Comparison of ENCODE assay signal across 20 cellular contexts in the genomic region with DNA sequence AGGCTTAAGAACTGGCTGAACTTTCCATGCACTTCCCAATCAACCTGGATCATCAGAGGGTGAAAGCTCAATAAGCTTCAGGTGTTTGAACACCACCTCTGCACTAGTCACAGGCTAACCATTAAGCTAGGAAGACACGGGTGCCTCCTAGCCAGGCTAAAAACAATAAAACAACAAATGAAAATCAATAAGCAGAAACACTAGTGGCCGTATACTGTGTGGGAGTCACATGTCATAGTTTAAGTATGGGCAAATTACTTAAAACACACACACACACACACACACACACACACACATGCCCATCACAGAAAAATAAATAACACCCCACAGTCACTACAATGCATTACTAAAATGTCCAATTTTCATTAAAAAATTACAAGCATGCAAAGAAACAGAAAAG.
"Had no signal": no experiment of that assay in that cellular context is flagged by ENCODE, and none has a peak within 500 bp of the region (broad histone marks: within the 10 kb centered on the region; RNA-seq: fewer than 3 reads in every experiment).

No MANE protein-coding gene starts in this region.

- H3K4me1 Mint-ChIP-seq: activated CD4-positive, alpha-beta T cell treated with anti-CD3 and anti-CD28 coated beads, Interleukin-2, amount 10 ng/mL, durations not matched to agents 24 days and 14 days; stimulated activated naive B cell treated with anti-CD40 and anti-IgM and Interleukin-4, amounts not matched to agents 10 μg/mL and 1 μg/mL and 100 μg/mL, for 72 hours had no signal

- H3K4me3 ChIP-seq: lung, spleen, thoracic aorta, upper lobe of left lung had no signal

- DNase-seq: activated CD4-positive, alpha-beta T cell treated with anti-CD3 and anti-CD28 coated beads, Interleukin-2, amount 10 ng/mL, durations not matched to agents 24 days and 14 days; activated CD4-positive, CD25-positive, alpha-beta regulatory T cell; activated CD8-positive, alpha-beta T cell treated with anti-CD3 and anti-CD28 coated beads for 36 hours; activated naive CD4-positive, alpha-beta T cell treated with anti-CD3 and anti-CD28 coated beads for 36 hours; activated T-cell treated with anti-CD3 and anti-CD28 coated beads, Interleukin-2, amount 50 U/mL, for 24 hours; anterior cingulate cortex; cerebellar nuclear complex; cortex of kidney; midbrain; spleen; stimulated activated CD4-positive, alpha-beta T cell treated with anti-CD3 and anti-CD28 coated beads, Interleukin-4, amount 100 ng/mL, for 4 hours; stimulated activated naive B cell treated with anti-CD40 and anti-IgM and Interleukin-4, amounts not matched to agents 10 μg/mL and 1 μg/mL and 100 μg/mL, for 72 hours; T-helper 9 cell; upper lobe of left lung had no signal

- H3K27me3 Mint-ChIP-seq: activated CD4-positive, alpha-beta T cell treated with anti-CD3 and anti-CD28 coated beads, Interleukin-2, amount 10 ng/mL, durations not matched to agents 24 days and 14 days; activated CD8-positive, alpha-beta T cell treated with anti-CD3 and anti-CD28 coated beads for 36 hours; activated T-cell treated with anti-CD3 and anti-CD28 coated beads, Interleukin-2, amount 50 U/mL, for 24 hours; brain had no signal

- H3K27me3 ChIP-seq: spleen, upper lobe of left lung had no signal

- H3K4me1 ChIP-seq: spleen had no signal

- H3K27ac Mint-ChIP-seq: activated CD4-positive, alpha-beta T cell treated with anti-CD3 and anti-CD28 coated beads, Interleukin-2, amount 10 ng/mL, durations not matched to agents 24 days and 14 days; activated CD8-positive, alpha-beta T cell treated with anti-CD3 and anti-CD28 coated beads for 36 hours; activated naive CD4-positive, alpha-beta T cell treated with anti-CD3 and anti-CD28 coated beads for 36 hours; activated T-cell treated with anti-CD3 and anti-CD28 coated beads, Interleukin-2, amount 50 U/mL, for 24 hours; activated T-helper 2 cell treated with anti-CD3 and anti-CD28 coated beads, Interferon-gamma antibody, Interleukin-2, Interleukin-4, amounts not matched to agents 10 μg/mL and 5 μg/mL and 100 μg/mL, durations not matched to agents 14 hours and 24 hours and 36 hours; stimulated activated naive B cell treated with anti-CD40 and anti-IgM and Interleukin-4, amounts not matched to agents 10 μg/mL and 1 μg/mL and 100 μg/mL, for 72 hours had no signal

- H3K4me3 Mint-ChIP-seq: activated CD4-positive, alpha-beta T cell treated with anti-CD3 and anti-CD28 coated beads, Interleukin-2, amount 10 ng/mL, durations not matched to agents 24 days and 14 days; activated CD8-positive, alpha-beta T cell treated with anti-CD3 and anti-CD28 coated beads for 36 hours; activated naive CD4-positive, alpha-beta T cell treated with anti-CD3 and anti-CD28 coated beads for 36 hours; activated T-cell treated with anti-CD3 and anti-CD28 coated beads, Interleukin-2, amount 50 U/mL, for 24 hours; brain; neural crest cell; stimulated activated naive B cell treated with anti-CD40 and anti-IgM and Interleukin-4, amounts not matched to agents 10 μg/mL and 1 μg/mL and 100 μg/mL, for 72 hours had no signal

- H3K9me3 ChIP-seq: thoracic aorta, upper lobe of left lung had no signal

- H3K9me3 Mint-ChIP-seq: activated CD4-positive, alpha-beta T cell treated with anti-CD3 and anti-CD28 coated beads, Interleukin-2, amount 10 ng/mL, durations not matched to agents 24 days and 14 days; activated CD8-positive, alpha-beta T cell treated with anti-CD3 and anti-CD28 coated beads for 36 hours; activated T-helper 2 cell treated with anti-CD3 and anti-CD28 coated beads, Interferon-gamma antibody, Interleukin-2, Interleukin-4, amounts not matched to agents 10 μg/mL and 5 μg/mL and 100 μg/mL, durations not matched to agents 14 hours and 24 hours and 36 hours; neural crest cell had no signal

- ATAC-seq: activated CD8-positive, alpha-beta T cell treated with anti-CD3 and anti-CD28 coated beads for 36 hours; sciatic nerve; stimulated activated naive B cell treated with anti-CD40 and anti-IgM and Interleukin-4, amounts not matched to agents 10 μg/mL and 1 μg/mL and 100 μg/mL, for 72 hours had no signal

- H3K36me3 ChIP-seq: spleen had no signal

- H3K27ac ChIP-seq: spleen, thoracic aorta, upper lobe of left lung had no signal
